25 cellular contexts compared by ENCODE assay signal in the genomic region with DNA sequence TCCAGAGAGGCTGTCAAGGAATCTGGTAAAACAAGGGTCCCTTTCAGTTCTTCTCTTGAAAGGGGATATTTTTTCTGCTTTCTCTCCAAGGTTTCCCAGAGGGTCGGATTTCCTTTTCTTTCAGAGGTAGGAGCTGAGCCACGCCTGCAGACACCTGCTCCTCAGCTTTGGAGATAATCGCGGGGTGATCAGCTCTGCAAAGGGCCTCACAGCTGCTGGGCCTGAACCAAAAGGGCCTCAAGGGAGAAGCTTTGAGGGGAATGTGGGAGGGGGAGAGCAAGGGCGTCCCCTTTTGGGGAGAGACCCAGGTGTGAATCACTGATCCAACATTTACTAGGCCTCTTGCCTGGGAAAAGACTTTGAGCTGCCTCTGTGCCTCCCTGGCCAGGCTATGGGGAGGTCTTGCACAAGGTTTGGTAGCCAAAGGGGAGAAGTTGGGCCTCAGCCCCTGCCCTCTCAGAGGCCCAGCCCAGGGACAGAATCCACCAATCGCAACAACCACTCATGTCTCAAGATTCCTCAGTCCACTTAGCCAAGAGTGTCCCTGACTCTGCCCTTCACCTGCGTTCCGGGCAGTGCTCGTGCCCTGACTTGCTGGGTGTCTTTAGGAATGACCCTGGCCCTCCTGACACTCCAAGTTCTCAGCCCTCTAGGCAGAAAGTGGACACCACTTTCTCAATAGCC. TPM values are rescaled to one million over a fixed set of nuclear protein-coding genes. Genes with fewer than 3 reads are reported as not detected.
DNase-seq lines count a peak whose midpoint lies in the region; ATAC-seq and TF ChIP-seq lines count a peak whose summit lies in the region.
"Had no signal": no experiment of that assay in that cellular context is flagged by ENCODE, and none has a peak within 500 bp of the region (broad histone marks: within the 10 kb centered on the region; RNA-seq: fewer than 3 reads in every experiment).

No MANE protein-coding gene starts in this region.

- H2AFZ ChIP-seq in osteoblast (ENCODE audit: low read length): no peak overlapping the region

- H3K4me3 ChIP-seq in WERI-Rb-1 (ENCODE audit: low read depth, low read length) (peak overlapping the region; percentile 30), osteoblast (ENCODE audit: insufficient read depth, low read length) (no peak overlapping the region)
- H3K4me3 ChIP-seq: A549, esophagus muscularis mucosa, thoracic aorta had no signal

- no peaks in the 10 kb centered on the region for H3K79me2 ChIP-seq in osteoblast (ENCODE audit: insufficient read depth, low read length)

- no peak overlapping the region for H3K4me2 ChIP-seq in osteoblast (ENCODE audit: insufficient read depth, low read length)
- H3K4me2 ChIP-seq: A549 had no signal

- H3K27me3 ChIP-seq in WERI-Rb-1 (ENCODE audit: insufficient read depth, low read depth, severe bottlenecking): no peaks in the 10 kb centered on the region
- peaks cover 3% of the 10 kb centered on the region for H3K27me3 ChIP-seq in osteoblast (ENCODE audit: insufficient read depth, low read length)
- H3K27me3 ChIP-seq: esophagus muscularis mucosa had no signal

- H3K9me3 ChIP-seq in WERI-Rb-1 (ENCODE audit: severe bottlenecking) (no peaks in the 10 kb centered on the region), osteoblast (ENCODE audit: low read depth, low read length) (no peaks in the 10 kb centered on the region)
- H3K9me3 ChIP-seq: A549, esophagus muscularis mucosa, thoracic aorta had no signal

- TF ChIP-seq CTCF in WERI-Rb-1 (IDR thresholded peaks at IDR 0.05; ENCODE audit: low read depth, low read length) (no peak), osteoblast (IDR thresholded peaks at IDR 0.05; ENCODE audit: extremely low read depth, low read depth, low read length) (no peak)

- no peaks in the 10 kb centered on the region for H4K20me1 ChIP-seq in osteoblast (ENCODE audit: insufficient read depth, low read length)

- peak; percentile 8 for DNase-seq in NCI-H1105 treated with DMSO at 0.1 percent for 48 hours (lab: John Stamatoyannopoulos, UW)
- no peak for DNase-seq in NCI-H1105 (lab: John Stamatoyannopoulos, UW)
- peak; percentile 90 for DNase-seq in NCI-H1436 (lab: John Stamatoyannopoulos, UW)
- DNase-seq in WERI-Rb-1: peak; percentile 87
- DNase-seq in osteoblast (ENCODE audit: insufficient read length, low spot score, missing footprints): peak; percentile 53
- DNase-seq in dedifferentiated amniotic fluid mesenchymal stem cell (ENCODE audit: extremely low spot score): no peak
- DNase-seq: activated CD4-positive, alpha-beta T cell treated with anti-CD3 and anti-CD28 coated beads for 36 hours; activated CD8-positive, alpha-beta memory T cell treated with anti-CD3 and anti-CD28 coated beads, Interleukin-2, amount 50 U/mL, for 4 hours; activated naive CD4-positive, alpha-beta T cell treated with anti-CD3 and anti-CD28 coated beads for 36 hours; CD4-positive, CD25-positive, alpha-beta regulatory T cell; GDM1; head of caudate nucleus; midbrain; MV-4-11; occipital lobe; Right ventricle myocardium superior; stimulated activated CD4-positive, alpha-beta T cell treated with anti-CD3 and anti-CD28 coated beads, Interleukin-2, amount 100 ng/mL, for 48 hours; stimulated activated CD8-positive, alpha-beta memory T cell treated with anti-CD3 and anti-CD28 coated beads, Interleukin-4, amount 100 ng/mL, for 48 hours had no signal

- no peaks in the 10 kb centered on the region; the same call in 1 of the 2 replicates for H3K36me3 ChIP-seq in WERI-Rb-1
- H3K36me3 ChIP-seq in osteoblast (ENCODE audit: insufficient read depth, low read length): no peaks in the 10 kb centered on the region
- H3K36me3 ChIP-seq: esophagus muscularis mucosa, thoracic aorta had no signal

- ATAC-seq in HG03460 (IDR thresholded peaks at IDR 0.05; ENCODE audit: unreplicated experiment) (no peak), HG02938 (IDR thresholded peaks at IDR 0.05; ENCODE audit: unreplicated experiment) (no peak)
- ATAC-seq: A549; activated CD4-positive, alpha-beta T cell treated with anti-CD3 and anti-CD28 coated beads for 36 hours; HepG2; sciatic nerve had no signal

- H3K27ac ChIP-seq in WERI-Rb-1: peak overlapping the region; percentile 94
- no peak overlapping the region for H3K27ac ChIP-seq in osteoblast (ENCODE audit: low read depth, low read length)
- H3K27ac ChIP-seq: A549, esophagus muscularis mucosa, thoracic aorta had no signal

- no peaks in the 10 kb centered on the region for H3K4me1 ChIP-seq in osteoblast (ENCODE audit: insufficient read depth, low read length)

RNA-seq across cellular contexts. Expression of a gene that starts 14.0 kb away (rescaled TPM):
- total RNA-seq in osteoblast: 43.9 and 47.8 TPM in 2 replicates
- total RNA-seq: HepG2 had no signal

Comparison
In these comparisons a context has a peak if more than half of its experiments do, and no peak if none do; other contexts are left out.
1. DNase-seq: peak in NCI-H1105 treated with DMSO at 0.1 percent for 48 hours (single experiment), NCI-H1436 (single experiment), WERI-Rb-1 (single experiment) and osteoblast (single experiment); none in NCI-H1105 (single experiment) and dedifferentiated amniotic fluid mesenchymal stem cell (single experiment).